1 cellular context compared by ENCODE assay signal in genomic region chr9:5884191-5884590, GRCh38.
TF ChIP-seq lines count a peak whose summit lies in the region.

No MANE protein-coding gene starts in this region.

TF ChIP-seq in IMR-90, 13 proteins besides CTCF, POLR2A, EP300 and RAD21 (continued from another document):
- TF ChIP-seq BHLHE40 (IDR thresholded peaks at IDR 0.05; ENCODE audit: low read depth, low read length), result no peak
- TF ChIP-seq, protein P1, sequence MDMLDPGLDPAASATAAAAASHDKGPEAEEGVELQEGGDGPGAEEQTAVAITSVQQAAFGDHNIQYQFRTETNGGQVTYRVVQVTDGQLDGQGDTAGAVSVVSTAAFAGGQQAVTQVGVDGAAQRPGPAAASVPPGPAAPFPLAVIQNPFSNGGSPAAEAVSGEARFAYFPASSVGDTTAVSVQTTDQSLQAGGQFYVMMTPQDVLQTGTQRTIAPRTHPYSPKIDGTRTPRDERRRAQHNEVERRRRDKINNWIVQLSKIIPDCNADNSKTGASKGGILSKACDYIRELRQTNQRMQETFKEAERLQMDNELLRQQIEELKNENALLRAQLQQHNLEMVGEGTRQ (IDR thresholded peaks at IDR 0.05; ENCODE audit: low read depth, low read length), result no peak
- no peak for TF ChIP-seq NFE2L2 (IDR thresholded peaks at IDR 0.05; ENCODE audit: low read depth, low read length)
- no peak for TF ChIP-seq RFX5 (IDR thresholded peaks at IDR 0.05; ENCODE audit: low read depth, low read length)
- TF ChIP-seq CEBPB (IDR thresholded peaks at IDR 0.05; ENCODE audit: low read depth, low read length), result no peak
- TF ChIP-seq CHD1 (IDR thresholded peaks at IDR 0.05; ENCODE audit: low read depth, low read length), result no peak
- no peak for TF ChIP-seq SMC3 (IDR thresholded peaks at IDR 0.05; ENCODE audit: low read depth, low read length)
- no peak for TF ChIP-seq FOS (IDR thresholded peaks at IDR 0.05; ENCODE audit: low read depth, low read length)
- TF ChIP-seq MAZ (IDR thresholded peaks at IDR 0.05; ENCODE audit: borderline replicate concordance, low read depth, low read length), result no peak
- TF ChIP-seq RCOR1 (IDR thresholded peaks at IDR 0.05; ENCODE audit: insufficient replicate concordance, low read length), result no peak
- TF ChIP-seq MAFK (IDR thresholded peaks at IDR 0.05; ENCODE audit: low read depth, low read length), result no peak
- no peak for TF ChIP-seq MXI1 (IDR thresholded peaks at IDR 0.05; ENCODE audit: borderline replicate concordance, low read depth, low read length)
